In genomic region chr12:27940245-27940644, GRCh38 we compare ENCODE assay signal across 15 cellular contexts. TPM values are rescaled to one million over a fixed set of nuclear protein-coding genes. Genes with fewer than 3 reads are reported as not detected.
"Had no signal": no experiment of that assay in that cellular context is flagged by ENCODE, and none has a peak within 500 bp of the region (broad histone marks: within the 10 kb centered on the region; RNA-seq: fewer than 3 reads in every experiment).

No MANE protein-coding gene starts in this region.

- H3K4me3 ChIP-seq: esophagus muscularis mucosa, gastroesophageal sphincter, heart left ventricle, hepatocyte, prostate gland, right atrium auricular region, smooth muscle cell, suprapubic skin, transverse colon, vagina had no signal

- H3K36me3 ChIP-seq: esophagus muscularis mucosa, gastroesophageal sphincter, heart left ventricle, prostate gland, right atrium auricular region, suprapubic skin, transverse colon, vagina had no signal

- H3K4me1 ChIP-seq: esophagus muscularis mucosa, foreskin keratinocyte, gastroesophageal sphincter, heart left ventricle, prostate gland, right atrium auricular region, suprapubic skin, transverse colon, vagina had no signal

- H3K27me3 ChIP-seq: esophagus muscularis mucosa, foreskin keratinocyte, gastroesophageal sphincter, heart left ventricle, hepatocyte, right atrium auricular region, suprapubic skin, transverse colon, vagina had no signal

- DNase-seq: kidney had no signal

- H3K4me2 ChIP-seq: hepatocyte, smooth muscle cell had no signal

- H3K79me2 ChIP-seq: hepatocyte had no signal

- H3K9me3 ChIP-seq: esophagus muscularis mucosa, gastroesophageal sphincter, heart left ventricle, prostate gland, right atrium auricular region, suprapubic skin, transverse colon, vagina had no signal

- H3K27ac ChIP-seq: esophagus muscularis mucosa, foreskin keratinocyte, gastroesophageal sphincter, heart left ventricle, hepatocyte, prostate gland, right atrium auricular region, suprapubic skin, transverse colon, vagina had no signal

- H2AFZ ChIP-seq: hepatocyte had no signal

- ATAC-seq: gastroesophageal sphincter had no signal

RNA-seq across cellular contexts. Expression of gene PTHLH, which starts 32.3 kb away (rescaled TPM):
- total RNA-seq: dermis blood vessel endothelial cell; liver; naive thymus-derived CD8-positive, alpha-beta T cell had no signal
- polyA plus RNA-seq: liver; naive thymus-derived CD8-positive, alpha-beta T cell had no signal
